8 cellular contexts compared by ENCODE assay signal in genomic region chr11:45771194-45771941, GRCh38. TPM values are rescaled to one million over a fixed set of nuclear protein-coding genes. Genes with fewer than 3 reads are reported as not detected.
DNase-seq lines count a peak whose midpoint lies in the region; ATAC-seq and TF ChIP-seq lines count a peak whose summit lies in the region.

No MANE protein-coding gene starts in this region.

- peaks cover 30% of the 10 kb centered on the region for H3K4me1 ChIP-seq in adipocyte (ENCODE audit: control insufficient read depth, insufficient read depth, low read length)
- H3K4me1 ChIP-seq in psoas muscle = peaks cover 5% of the 10 kb centered on the region

- H3K36me3 ChIP-seq in adipocyte (ENCODE audit: control insufficient read depth, insufficient read depth, low read length, severe bottlenecking) (no peaks in the 10 kb centered on the region), psoas muscle (ENCODE audit: insufficient read depth in 1 of 2, low read depth in 1 of 2) (no peaks in the 10 kb centered on the region)

- WGBS in psoas muscle, 3 donors = 3 to 4% (median 4%) methylated on average over 30 of the region's 30 CpGs

- DNase-seq in EL (peak; percentile 51), LHCN-M2 (ENCODE audit: low read depth) (peak; percentile 39), SW 1271 (lab: John Stamatoyannopoulos, UW) (peak; percentile 19 to 49), adipocyte (ENCODE audit: low read depth) (peak; percentile 89), left ventricle myocardium superior (peak; percentile 78), psoas muscle (peak; percentile 72 to 79), ureter (ENCODE audit: low spot score) (peak; percentile 68)

- H3K9ac ChIP-seq in adipocyte (ENCODE audit: low read length) = peak overlapping the region; percentile 72

- peak; percentile 93 for TF ChIP-seq CTCF in psoas muscle (IDR thresholded peaks at IDR 0.05)

- H3K4me3 ChIP-seq in adipocyte (ENCODE audit: low read length) (peak overlapping the region; percentile 79), psoas muscle (peak overlapping the region; percentile 80)

- H3K27ac ChIP-seq in psoas muscle = peak overlapping the region; percentile 83

- intact Hi-C loops in left ventricle myocardium superior (cut with micrococcal nuclease) (no loop called here), psoas muscle (cut with DNase I) (loop anchor here in 1 of 2 donors (5.0 to 10.0 kb wide), 4 partner anchors 104 to 434 kb away; partner anchors contain the start of gene CHST1)

- H3K27me3 ChIP-seq in adipocyte (replicated peaks; ENCODE audit: control insufficient read depth, insufficient read depth, low read length) = peaks cover 42% of the 10 kb centered on the region
- H3K27me3 ChIP-seq in psoas muscle (ENCODE audit: insufficient read depth in 3 of 3, low read length in 2 of 3) = no peaks in the 10 kb centered on the region

- ATAC-seq in GM21786 (IDR thresholded peaks at IDR 0.05; ENCODE audit: unreplicated experiment) (peak; percentile 62), left ventricle myocardium superior (peak; percentile 84), psoas muscle (peak; percentile 79 to 87 (median 82))

- H3K9me3 ChIP-seq in adipocyte (ENCODE audit: control insufficient read depth, low read length) (no peaks in the 10 kb centered on the region), psoas muscle (no peaks in the 10 kb centered on the region)

RNA-seq across cellular contexts. Expression of gene SLC35C1, which starts 33.6 kb away (rescaled TPM):
- total RNA-seq in LHCN-M2 (2014; rRNA removed) (9.6 and 10.8 TPM in 2 replicates), left ventricle myocardium superior (5.1 TPM), psoas muscle (1 to 10 TPM; 5.3 to 8.7 (median 6.9) TPM), ureter (30.4 TPM)
- 17.9 TPM for polyA plus RNA-seq in LHCN-M2 (2012)
- polyA plus RNA-seq in psoas muscle = 10 to 100 TPM in 2 of 3 donors, 1 to 10 TPM in 1; 6.7 to 11.8 (median 10.1) TPM

Comparison
In these comparisons a context has a peak if more than half of its experiments do, and no peak if none do; other contexts are left out.
1. Peak in every context shown above with its lines: DNase-seq, ATAC-seq, H3K4me3 ChIP-seq and H3K27ac ChIP-seq.
2. DNase-seq: peak in every context shown above with its lines; median percentile 89 in adipocyte; 78 in left ventricle myocardium superior; 76 in psoas muscle; 68 in ureter; 51 in EL; 39 in LHCN-M2; 34 in SW 1271.